ENCODE assay signal across 31 cellular contexts in genomic region chr14:22297376-22297775, GRCh38.
"Had no signal": no experiment of that assay in that cellular context is flagged by ENCODE, and none has a peak within 500 bp of the region (broad histone marks: within the 10 kb centered on the region; RNA-seq: fewer than 3 reads in every experiment).

No MANE protein-coding gene starts in this region.

- H3K9me3 ChIP-seq: breast epithelium, esophagus muscularis mucosa, heart left ventricle, left lung, lower lobe of right lung, ovary, prostate gland, sigmoid colon, stomach, thyroid gland had no signal

- H3K4me3 Mint-ChIP-seq: activated CD4-positive, alpha-beta memory T cell treated with anti-CD3 and anti-CD28 coated beads for 36 hours; activated CD4-positive, alpha-beta T cell treated with anti-CD3 and anti-CD28 coated beads, Interleukin-2, amount 10 ng/mL, durations not matched to agents 24 days and 14 days; activated T-cell treated with anti-CD3 and anti-CD28 coated beads, Interleukin-2, amount 50 U/mL, for 24 hours; activated T-helper 17 cell treated with anti-CD3 and anti-CD28 coated beads, Interleukin-2, amount 50 U/mL, for 72 hours; dendritic cell treated with granulocyte-macrophage colony-stimulating factor and Interleukin-4, amounts not matched to agents 40 ng/mL and 50 ng/mL, for 4 days; endodermal cell; naive B cell; stimulated activated naive B cell treated with anti-CD40 and anti-IgM and Interleukin-4, amounts not matched to agents 10 μg/mL and 1 μg/mL and 100 μg/mL, for 72 hours; T-helper 17 cell had no signal

- H3K9me3 Mint-ChIP-seq: activated CD4-positive, alpha-beta memory T cell treated with anti-CD3 and anti-CD28 coated beads for 36 hours; activated CD4-positive, alpha-beta T cell treated with anti-CD3 and anti-CD28 coated beads, Interleukin-2, amount 10 ng/mL, durations not matched to agents 24 days and 14 days; activated T-cell treated with anti-CD3 and anti-CD28 coated beads, Interleukin-2, amount 50 U/mL, for 24 hours; activated T-helper 17 cell treated with anti-CD3 and anti-CD28 coated beads, Interleukin-2, amount 50 U/mL, for 72 hours; dendritic cell treated with granulocyte-macrophage colony-stimulating factor and Interleukin-4, amounts not matched to agents 40 ng/mL and 50 ng/mL, for 4 days; naive B cell; stimulated activated naive B cell treated with anti-CD40 and anti-IgM and Interleukin-4, amounts not matched to agents 10 μg/mL and 1 μg/mL and 100 μg/mL, for 72 hours had no signal

- H3K27me3 ChIP-seq: breast epithelium, foreskin keratinocyte, left lung, ovary, sigmoid colon, thyroid gland had no signal

- H3K36me3 Mint-ChIP-seq: activated CD4-positive, alpha-beta memory T cell treated with anti-CD3 and anti-CD28 coated beads for 36 hours; naive B cell; stimulated activated naive B cell treated with anti-CD40 and anti-IgM and Interleukin-4, amounts not matched to agents 10 μg/mL and 1 μg/mL and 100 μg/mL, for 72 hours had no signal

- DNase-seq: activated CD4-positive, alpha-beta memory T cell treated with anti-CD3 and anti-CD28 coated beads for 36 hours; activated CD4-positive, alpha-beta T cell treated with anti-CD3 and anti-CD28 coated beads, Interleukin-2, amount 10 ng/mL, durations not matched to agents 24 days and 14 days; activated CD4-positive, CD25-positive, alpha-beta regulatory T cell treated with anti-CD3 and anti-CD28 coated beads, Interleukin-2, amount 50 U/mL, for 72 hours; activated CD8-positive, alpha-beta memory T cell treated with anti-CD3 and anti-CD28 coated beads, Interleukin-2, amount 50 U/mL, for 48 hours; activated gamma-delta T cell treated with Interleukin-2 at 50 U/mL for 16 hours; activated naive CD4-positive, alpha-beta T cell treated with anti-CD3 and anti-CD28 coated beads, Interleukin-2, amount 50 U/mL, for 16 hours; activated T-cell treated with anti-CD3 and anti-CD28 coated beads, Interleukin-2, amount 50 U/mL, for 24 hours; amniotic stem cell; central memory CD4-positive, alpha-beta T cell; endodermal cell; heart left ventricle; left lung; lower lobe of right lung; naive B cell; ovary; retina; sigmoid colon; stimulated activated CD4-positive, alpha-beta T cell treated with anti-CD3 and anti-CD28 coated beads, Interleukin-15, amount 100 ng/mL, for 24 hours; stimulated activated CD4-positive, alpha-beta T cell treated with anti-CD3 and anti-CD28 coated beads, Interleukin-2, amount 100 ng/mL, for 24 hours; stimulated activated naive B cell treated with anti-CD40 and anti-IgM and Interleukin-4, amounts not matched to agents 10 μg/mL and 1 μg/mL and 100 μg/mL, for 72 hours; stomach; T-helper 17 cell; T1000; thyroid gland; WERI-Rb-1 had no signal

- H3K27me3 Mint-ChIP-seq: activated CD4-positive, alpha-beta memory T cell treated with anti-CD3 and anti-CD28 coated beads for 36 hours; activated CD4-positive, alpha-beta T cell treated with anti-CD3 and anti-CD28 coated beads, Interleukin-2, amount 10 ng/mL, durations not matched to agents 24 days and 14 days; activated T-cell treated with anti-CD3 and anti-CD28 coated beads, Interleukin-2, amount 50 U/mL, for 24 hours; activated T-helper 17 cell treated with anti-CD3 and anti-CD28 coated beads, Interleukin-2, amount 50 U/mL, for 72 hours; T-helper 17 cell had no signal

- H3K4me1 Mint-ChIP-seq: activated CD4-positive, alpha-beta T cell treated with anti-CD3 and anti-CD28 coated beads, Interleukin-2, amount 10 ng/mL, durations not matched to agents 24 days and 14 days; activated T-helper 17 cell treated with anti-CD3 and anti-CD28 coated beads, Interleukin-2, amount 50 U/mL, for 72 hours; naive B cell; stimulated activated naive B cell treated with anti-CD40 and anti-IgM and Interleukin-4, amounts not matched to agents 10 μg/mL and 1 μg/mL and 100 μg/mL, for 72 hours; T-helper 17 cell had no signal

- H3K4me3 ChIP-seq: breast epithelium, esophagus muscularis mucosa, heart left ventricle, left lung, lower lobe of right lung, ovary, prostate gland, sigmoid colon, stomach, thyroid gland had no signal

- H3K4me1 ChIP-seq: breast epithelium, esophagus muscularis mucosa, heart left ventricle, left lung, lower lobe of right lung, thyroid gland had no signal

- H3K27ac ChIP-seq: breast epithelium, esophagus muscularis mucosa, foreskin keratinocyte, heart left ventricle, left lung, lower lobe of right lung, ovary, prostate gland, sigmoid colon, stomach, thyroid gland, WERI-Rb-1 had no signal

- H3K27ac Mint-ChIP-seq: activated CD4-positive, alpha-beta memory T cell treated with anti-CD3 and anti-CD28 coated beads for 36 hours; activated CD4-positive, alpha-beta T cell treated with anti-CD3 and anti-CD28 coated beads, Interleukin-2, amount 10 ng/mL, durations not matched to agents 24 days and 14 days; activated T-cell treated with anti-CD3 and anti-CD28 coated beads, Interleukin-2, amount 50 U/mL, for 24 hours; activated T-helper 17 cell treated with anti-CD3 and anti-CD28 coated beads, Interleukin-2, amount 50 U/mL, for 72 hours; dendritic cell treated with granulocyte-macrophage colony-stimulating factor and Interleukin-4, amounts not matched to agents 40 ng/mL and 50 ng/mL, for 4 days; endodermal cell; naive B cell; stimulated activated naive B cell treated with anti-CD40 and anti-IgM and Interleukin-4, amounts not matched to agents 10 μg/mL and 1 μg/mL and 100 μg/mL, for 72 hours; T-helper 17 cell had no signal

- ATAC-seq: activated T-helper 17 cell treated with anti-CD3 and anti-CD28 coated beads, Interleukin-2, amount 50 U/mL, for 72 hours; heart left ventricle; stimulated activated naive B cell treated with anti-CD40 and anti-IgM and Interleukin-4, amounts not matched to agents 10 μg/mL and 1 μg/mL and 100 μg/mL, for 72 hours; T-helper 17 cell had no signal

- H3K36me3 ChIP-seq: breast epithelium, esophagus muscularis mucosa, heart left ventricle, left lung, lower lobe of right lung, ovary, prostate gland, sigmoid colon, stomach, thyroid gland, WERI-Rb-1 had no signal
